ENCODE assay signal across 18 cellular contexts in genomic region chr13:42926043-42926442, GRCh38.
A peak's percentile ranks its signal among the peaks of the same experiment; 100 is the strongest.
DNase-seq lines count a peak whose midpoint lies in the region; TF ChIP-seq lines count a peak whose summit lies in the region.
"Had no signal": no experiment of that assay in that cellular context is flagged by ENCODE, and none has a peak within 500 bp of the region (broad histone marks: within the 10 kb centered on the region; RNA-seq: fewer than 3 reads in every experiment).

No MANE protein-coding gene starts in this region.

- DNase-seq in T-helper 2 cell treated with Interferon-gamma antibody and Interleukin-4, amounts not matched to agents 5 μg/mL and 100 μg/mL, for 36 hours (ENCODE audit: low spot score), result no peak
- DNase-seq in activated T-helper 2 cell treated with anti-CD3 and anti-CD28 coated beads, Interferon-gamma antibody, Interleukin-2, Interleukin-4, amounts not matched to agents 10 μg/mL and 5 μg/mL and 100 μg/mL, durations not matched to agents 14 hours and 24 hours and 36 hours (ENCODE audit: low spot score), result no peak
- DNase-seq in dedifferentiated amniotic fluid mesenchymal stem cell (ENCODE audit: extremely low spot score) (no peak), HK-2 (ENCODE audit: unreplicated experiment) (no peak)
- no peak for DNase-seq in activated naive CD8-positive, alpha-beta T cell treated with anti-CD3 and anti-CD28 coated beads for 36 hours
- DNase-seq: ACHN; BE2C; C1 segment of cervical spinal cord; CD4-positive, CD25-positive, alpha-beta regulatory T cell; CD8-positive, alpha-beta memory T cell; COR-L47; DMS 273 treated with DMSO at 0.1 percent for 48 hours; DMS53; DND-41; EL; H9 had no signal

- no peaks in the 10 kb centered on the region for H3K27me3 Mint-ChIP-seq in T-helper 2 cell treated with Interferon-gamma antibody and Interleukin-4, amounts not matched to agents 5 μg/mL and 100 μg/mL, for 36 hours (ENCODE audit: low read depth)
- no peaks in the 10 kb centered on the region for H3K27me3 Mint-ChIP-seq in activated T-helper 2 cell treated with anti-CD3 and anti-CD28 coated beads, Interferon-gamma antibody, Interleukin-2, Interleukin-4, amounts not matched to agents 10 μg/mL and 5 μg/mL and 100 μg/mL, durations not matched to agents 14 hours and 24 hours and 36 hours (ENCODE audit: low read depth)
- no peaks in the 10 kb centered on the region for H3K27me3 Mint-ChIP-seq in activated naive CD8-positive, alpha-beta T cell treated with anti-CD3 and anti-CD28 coated beads for 36 hours
- H3K27me3 Mint-ChIP-seq: CD4-positive, CD25-positive, alpha-beta regulatory T cell; CD8-positive, alpha-beta memory T cell had no signal

- intact Hi-C loops in activated T-helper 2 cell treated with anti-CD3 and anti-CD28 coated beads, Interferon-gamma antibody, Interleukin-2, Interleukin-4, amounts not matched to agents 10 μg/mL and 5 μg/mL and 100 μg/mL, durations not matched to agents 14 hours and 24 hours and 36 hours (cut with micrococcal nuclease), result no loop called here

- H3K4me3 ChIP-seq in HEK293 (ENCODE audit: low read depth, low read length), result no peak overlapping the region
- H3K4me3 ChIP-seq: GM12878 had no signal

- peaks cover 16% of the 10 kb centered on the region for H3K4me1 Mint-ChIP-seq in T-helper 2 cell treated with Interferon-gamma antibody and Interleukin-4, amounts not matched to agents 5 μg/mL and 100 μg/mL, for 36 hours (ENCODE audit: low read depth)
- peaks cover 12% of the 10 kb centered on the region for H3K4me1 Mint-ChIP-seq in activated T-helper 2 cell treated with anti-CD3 and anti-CD28 coated beads, Interferon-gamma antibody, Interleukin-2, Interleukin-4, amounts not matched to agents 10 μg/mL and 5 μg/mL and 100 μg/mL, durations not matched to agents 14 hours and 24 hours and 36 hours (ENCODE audit: low read depth)
- no peaks in the 10 kb centered on the region for H3K4me1 Mint-ChIP-seq in activated naive CD8-positive, alpha-beta T cell treated with anti-CD3 and anti-CD28 coated beads for 36 hours
- H3K4me1 Mint-ChIP-seq: H9 had no signal

- CTCF ChIA-PET in HEK293 (lab: Yijun Ruan, JAX), result no interaction called here

- H3K4me3 Mint-ChIP-seq in T-helper 2 cell treated with Interferon-gamma antibody and Interleukin-4, amounts not matched to agents 5 μg/mL and 100 μg/mL, for 36 hours, result no peak overlapping the region
- H3K4me3 Mint-ChIP-seq in activated T-helper 2 cell treated with anti-CD3 and anti-CD28 coated beads, Interferon-gamma antibody, Interleukin-2, Interleukin-4, amounts not matched to agents 10 μg/mL and 5 μg/mL and 100 μg/mL, durations not matched to agents 14 hours and 24 hours and 36 hours (ENCODE audit: low read depth), result no peak overlapping the region
- no peak overlapping the region for H3K4me3 Mint-ChIP-seq in activated naive CD8-positive, alpha-beta T cell treated with anti-CD3 and anti-CD28 coated beads for 36 hours
- H3K4me3 Mint-ChIP-seq: CD4-positive, CD25-positive, alpha-beta regulatory T cell; CD8-positive, alpha-beta memory T cell; H9 had no signal

- H3K27ac ChIP-seq in HEK293 (ENCODE audit: extremely low read depth, low read depth, low read length), result no peak overlapping the region

- no peaks in the 10 kb centered on the region for H3K4me1 ChIP-seq in HEK293 (ENCODE audit: control insufficient read depth, insufficient read depth, low read length)
- H3K4me1 ChIP-seq: BE2C had no signal

- peak overlapping the region; percentile 62 for H3K27ac Mint-ChIP-seq in T-helper 2 cell treated with Interferon-gamma antibody and Interleukin-4, amounts not matched to agents 5 μg/mL and 100 μg/mL, for 36 hours
- H3K27ac Mint-ChIP-seq in activated T-helper 2 cell treated with anti-CD3 and anti-CD28 coated beads, Interferon-gamma antibody, Interleukin-2, Interleukin-4, amounts not matched to agents 10 μg/mL and 5 μg/mL and 100 μg/mL, durations not matched to agents 14 hours and 24 hours and 36 hours, result peak overlapping the region; percentile 83
- H3K27ac Mint-ChIP-seq in activated naive CD8-positive, alpha-beta T cell treated with anti-CD3 and anti-CD28 coated beads for 36 hours, result no peak overlapping the region
- H3K27ac Mint-ChIP-seq: H9 had no signal

- no peaks in the 10 kb centered on the region for H3K9me3 ChIP-seq in HEK293 (ENCODE audit: control insufficient read depth, insufficient read depth, low read depth, low read length)
- H3K9me3 ChIP-seq: BE2C had no signal

- H3K36me3 ChIP-seq in HEK293 (ENCODE audit: control insufficient read depth in 2 of 2, insufficient read depth in 1 of 2, low read length in 2 of 2), result no peaks in the 10 kb centered on the region
- H3K36me3 ChIP-seq: BE2C had no signal

- H3K9me3 Mint-ChIP-seq in T-helper 2 cell treated with Interferon-gamma antibody and Interleukin-4, amounts not matched to agents 5 μg/mL and 100 μg/mL, for 36 hours, result no peaks in the 10 kb centered on the region
- H3K9me3 Mint-ChIP-seq in activated T-helper 2 cell treated with anti-CD3 and anti-CD28 coated beads, Interferon-gamma antibody, Interleukin-2, Interleukin-4, amounts not matched to agents 10 μg/mL and 5 μg/mL and 100 μg/mL, durations not matched to agents 14 hours and 24 hours and 36 hours, result no peaks in the 10 kb centered on the region
- H3K9me3 Mint-ChIP-seq in activated naive CD8-positive, alpha-beta T cell treated with anti-CD3 and anti-CD28 coated beads for 36 hours, result no peaks in the 10 kb centered on the region
- H3K9me3 Mint-ChIP-seq: CD8-positive, alpha-beta memory T cell had no signal

- no peak for TF ChIP-seq CTCF in HEK293 (tag by site-specific recombination; IDR thresholded peaks at IDR 0.05)

- H3K36me3 Mint-ChIP-seq in T-helper 2 cell treated with Interferon-gamma antibody and Interleukin-4, amounts not matched to agents 5 μg/mL and 100 μg/mL, for 36 hours (ENCODE audit: low read depth), result peaks cover 58% of the 10 kb centered on the region
- H3K36me3 Mint-ChIP-seq in activated T-helper 2 cell treated with anti-CD3 and anti-CD28 coated beads, Interferon-gamma antibody, Interleukin-2, Interleukin-4, amounts not matched to agents 10 μg/mL and 5 μg/mL and 100 μg/mL, durations not matched to agents 14 hours and 24 hours and 36 hours (ENCODE audit: low read depth), result peaks cover 62% of the 10 kb centered on the region
- peaks cover 14% of the 10 kb centered on the region for H3K36me3 Mint-ChIP-seq in activated naive CD8-positive, alpha-beta T cell treated with anti-CD3 and anti-CD28 coated beads for 36 hours

- POLR2A ChIA-PET in HEK293 (lab: Yijun Ruan, JAX), result no interaction called here

TF ChIP-seq in HEK293, 187 proteins besides CTCF, POLR2A, EP300 and RAD21:
- TF ChIP-seq ZNF366 (tag by site-specific recombination; conservative IDR thresholded peaks at IDR 0.05) (peak; percentile 58), PRDM4 (tag by site-specific recombination; IDR thresholded peaks at IDR 0.05) (no peak)
